ENCODE assay signal across 8 cellular contexts in genomic region chr15:90871097-90871715, GRCh38. TPM values are rescaled to one million over a fixed set of nuclear protein-coding genes. Genes with fewer than 3 reads are reported as not detected.
A peak's percentile ranks its signal among the peaks of the same experiment; 100 is the strongest.
DNase-seq lines count a peak whose midpoint lies in the region; ATAC-seq and TF ChIP-seq lines count a peak whose summit lies in the region.

No MANE protein-coding gene starts in this region.

- H3K4me1 Mint-ChIP-seq in osteocyte (ENCODE audit: unreplicated experiment), result peaks cover 67% of the 10 kb centered on the region

- H3K4me3 Mint-ChIP-seq in osteocyte (ENCODE audit: unreplicated experiment), result peak overlapping the region; percentile 82

- peak overlapping the region; percentile 96 for H3K27ac Mint-ChIP-seq in osteocyte (ENCODE audit: unreplicated experiment)

- peak; percentile 66 for DNase-seq in GM10266 (ENCODE audit: extremely low spot score)
- peak; percentile 40 for DNase-seq in HT-29 (ENCODE audit: low spot score)
- DNase-seq in activated T-cell treated with anti-CD3 and anti-CD28 coated beads, Interleukin-2, amount 50 U/mL, for 48 hours, result peak; percentile 65 to 70
- DNase-seq in fibroblast of villous mesenchyme (ENCODE audit: low read depth), result peak; percentile 49
- no peak for DNase-seq in osteocyte (ENCODE audit: extremely low spot score, unreplicated experiment)
- DNase-seq in SHP77 treated with DMSO at 0.1 percent for 48 hours (lab: John Stamatoyannopoulos, UW), result no peak
- no peak for DNase-seq in foreskin melanocyte

- H3K9me3 Mint-ChIP-seq in osteocyte (ENCODE audit: unreplicated experiment), result no peaks in the 10 kb centered on the region

- ATAC-seq in HG02852 (IDR thresholded peaks at IDR 0.05; ENCODE audit: unreplicated experiment), result no peak

- peak overlapping the region; percentile 76 for H3K4me3 ChIP-seq in fibroblast of villous mesenchyme (ENCODE audit: low read depth, low read length)

- TF ChIP-seq CTCF in GM10266 (IDR thresholded peaks at IDR 0.05; ENCODE audit: control insufficient read depth, insufficient read depth, low read depth, missing control alignments) (no peak), fibroblast of villous mesenchyme (IDR thresholded peaks at IDR 0.05; ENCODE audit: insufficient read depth, low read depth, low read length) (no peak), osteocyte (IDR thresholded peaks at IDR 0.05) (no peak)

- H3K27me3 Mint-ChIP-seq in osteocyte (ENCODE audit: unreplicated experiment), result no peaks in the 10 kb centered on the region

- H3K36me3 Mint-ChIP-seq in osteocyte (ENCODE audit: unreplicated experiment), result no peaks in the 10 kb centered on the region

RNA-seq across cellular contexts. Expression of gene FURIN, which starts 2.8 kb away (rescaled TPM):
- 54.5 and 63.4 TPM in 2 replicates for total RNA-seq in HT-29 (2014; rRNA removed; shearing (Covaris generic))
- total RNA-seq in fibroblast of villous mesenchyme, result 38.4 and 45.1 TPM in 2 replicates
- 96.2 and 98.3 TPM in 2 replicates for total RNA-seq in osteocyte

RNA-seq across cellular contexts. Expression of gene FES, which starts 13.1 kb away (rescaled TPM):
- 0.31 and 0.43 TPM in 2 replicates for total RNA-seq in HT-29 (2014; rRNA removed; shearing (Covaris generic))
- total RNA-seq in fibroblast of villous mesenchyme (17.3 and 26.1 TPM in 2 replicates), osteocyte (2.2 and 2.5 TPM in 2 replicates)

RNA-seq across cellular contexts. Expression of gene MAN2A2, which starts 31.9 kb away (rescaled TPM):
- total RNA-seq in HT-29 (2014; rRNA removed; shearing (Covaris generic)), result 29.8 and 32.7 TPM in 2 replicates
- 11.9 and 15.1 TPM in 2 replicates for total RNA-seq in fibroblast of villous mesenchyme
- 65.2 and 70.0 TPM in 2 replicates for total RNA-seq in osteocyte

Comparison
In these comparisons a context has a peak if more than half of its experiments do, and no peak if none do; other contexts are left out.
1. DNase-seq: peak in GM10266 (single experiment), HT-29 (single experiment), activated T-cell treated with anti-CD3 and anti-CD28 coated beads, Interleukin-2, amount 50 U/mL, for 48 hours (2 of 2) and fibroblast of villous mesenchyme (single experiment); none in osteocyte (single experiment), SHP77 treated with DMSO at 0.1 percent for 48 hours (single experiment) and foreskin melanocyte (single experiment).